In genomic region chr14:22485178-22485577, GRCh38 we compare ENCODE assay signal across 12 cellular contexts.
DNase-seq lines count a peak whose midpoint lies in the region; ATAC-seq, FAIRE-seq and TF ChIP-seq lines count a peak whose summit lies in the region.
"Had no signal": no experiment of that assay in that cellular context is flagged by ENCODE, and none has a peak within 500 bp of the region (broad histone marks: within the 10 kb centered on the region; RNA-seq: fewer than 3 reads in every experiment).

No MANE protein-coding gene starts in this region.

- no peaks in the 10 kb centered on the region for H3K4me1 ChIP-seq in CD4-positive, alpha-beta memory T cell (ENCODE audit: insufficient read depth, low read length)

- POLR2A ChIA-PET in CD4-positive, alpha-beta memory T cell (lab: Charles Lee; ENCODE audit: partially characterized antibody) = interaction anchor here (0.9 to 42.8 kb wide), 6 partner anchors 22 to 544 kb away, joined by 3 to 1528 read pairs (median 4); no protein-coding TSS in a partner anchor
- POLR2A ChIA-PET in activated CD4-positive, alpha-beta memory T cell treated with anti-CD3 and anti-CD28 coated beads, Interleukin-2, amount 10 ng/mL, durations not matched to agents 7 days and 5 days (lab: Charles Lee) = interaction anchor here (0.8 to 41.9 kb wide), 6 partner anchors 8 to 72 kb away, joined by 3 to 1110 read pairs (median 8); no protein-coding TSS in a partner anchor

- no peak for FAIRE-seq in HTR-8/SVneo (lab: Jason Lieb, UNC)
- FAIRE-seq: HepG2 had no signal

- DNase-seq in AG10803 (ENCODE audit: low read depth) (peak; percentile 72), memory B cell (ENCODE audit: low spot score in 2 of 2) (no peak), HTR-8/SVneo (ENCODE audit: insufficient read length, low spot score) (no peak), anterior cingulate cortex (lab: John Stamatoyannopoulos, UW) (no peak), activated gamma-delta T cell treated with Interleukin-2 at 50 U/mL for 16 hours (no peak), mucosa of gallbladder (ENCODE audit: low spot score) (no peak)
- DNase-seq in CD4-positive, alpha-beta memory T cell = no peak
- DNase-seq in activated CD4-positive, alpha-beta memory T cell treated with anti-CD3 and anti-CD28 coated beads, Interleukin-2, amount 10 ng/mL, durations not matched to agents 7 days and 5 days = no peak
- DNase-seq: NCI-H1092 treated with DMSO at 0.1 percent for 48 hours, NCI-H524 treated with DMSO at 0.1 percent for 48 hours, retina had no signal

- ATAC-seq in memory B cell (ENCODE audit: low read depth) = no peak
- ATAC-seq: HepG2 had no signal

- no peaks in the 10 kb centered on the region for H3K36me3 ChIP-seq in CD4-positive, alpha-beta memory T cell (ENCODE audit: insufficient read depth, low read length)

- peak overlapping the region; percentile 46 for H3K27ac ChIP-seq in CD4-positive, alpha-beta memory T cell (ENCODE audit: low read depth, low read length)

- no peaks in the 10 kb centered on the region for H3K9me3 ChIP-seq in CD4-positive, alpha-beta memory T cell (ENCODE audit: control insufficient read depth in 1 of 2, low read length in 2 of 2)

- H3K36me3 Mint-ChIP-seq in CD4-positive, alpha-beta memory T cell = peaks cover 20 to 30% of the 10 kb centered on the region in 2 donors
- peaks cover 64% of the 10 kb centered on the region for H3K36me3 Mint-ChIP-seq in activated CD4-positive, alpha-beta memory T cell treated with anti-CD3 and anti-CD28 coated beads, Interleukin-2, amount 10 ng/mL, durations not matched to agents 7 days and 5 days (ENCODE audit: low read depth)
- H3K36me3 Mint-ChIP-seq in memory B cell = no peaks in the 10 kb centered on the region

- H3K4me3 ChIP-seq in AG10803 (ENCODE audit: low read length) = no peak overlapping the region
- no peak overlapping the region for H3K4me3 ChIP-seq in CD4-positive, alpha-beta memory T cell (ENCODE audit: low read length in 2 of 2)

- H3K4me3 Mint-ChIP-seq in CD4-positive, alpha-beta memory T cell = peak overlapping the region; percentile 79 to 91 (median 86)
- peak overlapping the region; percentile 80 for H3K4me3 Mint-ChIP-seq in activated CD4-positive, alpha-beta memory T cell treated with anti-CD3 and anti-CD28 coated beads, Interleukin-2, amount 10 ng/mL, durations not matched to agents 7 days and 5 days
- no peak overlapping the region for H3K4me3 Mint-ChIP-seq in memory B cell

- no peaks in the 10 kb centered on the region for H3K27me3 ChIP-seq in CD4-positive, alpha-beta memory T cell (ENCODE audit: insufficient read depth, low read length)

- no peaks in the 10 kb centered on the region for H3K27me3 Mint-ChIP-seq in CD4-positive, alpha-beta memory T cell
- H3K27me3 Mint-ChIP-seq in activated CD4-positive, alpha-beta memory T cell treated with anti-CD3 and anti-CD28 coated beads, Interleukin-2, amount 10 ng/mL, durations not matched to agents 7 days and 5 days = no peaks in the 10 kb centered on the region
- peaks cover 14% of the 10 kb centered on the region for H3K27me3 Mint-ChIP-seq in memory B cell

- CTCF ChIA-PET in CD4-positive, alpha-beta memory T cell (lab: Charles Lee; ENCODE audit: partially characterized antibody) = no interaction called here
- CTCF ChIA-PET in activated CD4-positive, alpha-beta memory T cell treated with anti-CD3 and anti-CD28 coated beads, Interleukin-2, amount 10 ng/mL, durations not matched to agents 7 days and 5 days (lab: Charles Lee) = no interaction called here

- intact Hi-C loops in CD4-positive, alpha-beta memory T cell (cut with micrococcal nuclease) = no loop called here

- peaks cover 0 to 21% (median 3%) of the 10 kb centered on the region in 4 donors for H3K4me1 Mint-ChIP-seq in CD4-positive, alpha-beta memory T cell
- peaks cover 17% of the 10 kb centered on the region for H3K4me1 Mint-ChIP-seq in activated CD4-positive, alpha-beta memory T cell treated with anti-CD3 and anti-CD28 coated beads, Interleukin-2, amount 10 ng/mL, durations not matched to agents 7 days and 5 days
- peaks cover 77% of the 10 kb centered on the region for H3K4me1 Mint-ChIP-seq in memory B cell

- peak overlapping the region in 4 of 7 donors; percentile 18 to 100 (median 27) for H3K27ac Mint-ChIP-seq in CD4-positive, alpha-beta memory T cell
- peak overlapping the region; percentile 85 for H3K27ac Mint-ChIP-seq in activated CD4-positive, alpha-beta memory T cell treated with anti-CD3 and anti-CD28 coated beads, Interleukin-2, amount 10 ng/mL, durations not matched to agents 7 days and 5 days
- H3K27ac Mint-ChIP-seq in memory B cell = peak overlapping the region; percentile 91

- no peak for TF ChIP-seq CTCF in AG10803 (conservative IDR thresholded peaks at IDR 0.05; ENCODE audit: low read length)

- H3K9me3 Mint-ChIP-seq in CD4-positive, alpha-beta memory T cell = no peaks in the 10 kb centered on the region
- H3K9me3 Mint-ChIP-seq in activated CD4-positive, alpha-beta memory T cell treated with anti-CD3 and anti-CD28 coated beads, Interleukin-2, amount 10 ng/mL, durations not matched to agents 7 days and 5 days = no peaks in the 10 kb centered on the region
- no peaks in the 10 kb centered on the region for H3K9me3 Mint-ChIP-seq in memory B cell

Comparison
In these comparisons a context has a peak if more than half of its experiments do, and no peak if none do; other contexts are left out.
1. H3K27ac Mint-ChIP-seq: peak in every context shown above with its lines; median percentile 91 in memory B cell; 85 in activated CD4-positive, alpha-beta memory T cell treated with anti-CD3 and anti-CD28 coated beads, Interleukin-2, amount 10 ng/mL, durations not matched to agents 7 days and 5 days; 27 in CD4-positive, alpha-beta memory T cell.